1 cellular context compared by ENCODE assay signal in genomic region chr17:57832711-57833596, GRCh38.
TF ChIP-seq lines count a peak whose summit lies in the region.

No MANE protein-coding gene starts in this region.

TF ChIP-seq in HepG2, 621 proteins besides CTCF, POLR2A, EP300 and RAD21 (continued from another document and continues in another):
- TF ChIP-seq MLXIP (CRISPR knock-in tag; IDR thresholded peaks at IDR 0.05; ENCODE audit: borderline replicate concordance) (no peak), CBFB (CRISPR knock-in tag; IDR thresholded peaks at IDR 0.05) (no peak), SMAD9 (CRISPR knock-in tag; IDR thresholded peaks at IDR 0.05) (no peak), TBL1XR1 (IDR thresholded peaks at IDR 0.05; ENCODE audit: borderline replicate concordance, low read length, partially characterized antibody) (peak; percentile 40), ZNF773 (CRISPR knock-in tag; IDR thresholded peaks at IDR 0.05; ENCODE audit: borderline replicate concordance) (no peak), STAG1 (CRISPR knock-in tag; IDR thresholded peaks at IDR 0.05) (peak; percentile 82), XRCC5 (optimal IDR thresholded peaks at IDR 0.05; ENCODE audit: low read length) (peak; percentile 81), ASH2L (IDR thresholded peaks at IDR 0.05; ENCODE audit: insufficient read length, low read depth, low read length) (peak; percentile 71), ZNF775 (CRISPR knock-in tag; IDR thresholded peaks at IDR 0.05; ENCODE audit: borderline replicate concordance) (no peak), PRDM4 (CRISPR knock-in tag; IDR thresholded peaks at IDR 0.05; ENCODE audit: borderline replicate concordance) (no peak), MEIS2 (CRISPR knock-in tag; IDR thresholded peaks at IDR 0.05) (no peak), IRX3 (CRISPR knock-in tag; IDR thresholded peaks at IDR 0.05; ENCODE audit: borderline replicate concordance, low read depth) (no peak), MTF1 (CRISPR knock-in tag; IDR thresholded peaks at IDR 0.05) (no peak), SALL1 (CRISPR knock-in tag; IDR thresholded peaks at IDR 0.05) (peak; percentile 74), MAZ (IDR thresholded peaks at IDR 0.05; ENCODE audit: borderline replicate concordance, low read depth, low read length) (0 out of 2 replicates have a peak, but pooled peaks have one; percentile 40), MAZ (CRISPR knock-in tag; IDR thresholded peaks at IDR 0.05; ENCODE audit: low read depth) (no peak), TBP (CRISPR knock-in tag; IDR thresholded peaks at IDR 0.05) (no peak), ZMYM3 (CRISPR knock-in tag; IDR thresholded peaks at IDR 0.05) (0 out of 2 replicates have a peak, but pooled peaks have one; percentile 32), FOXK1 (CRISPR knock-in tag; IDR thresholded peaks at IDR 0.05; ENCODE audit: borderline replicate concordance, low read depth) (peak; percentile 73; the same call in 1 of the 2 replicates), PHF21A (CRISPR knock-in tag; IDR thresholded peaks at IDR 0.05) (no peak; the same call in 1 of the 2 replicates), SRSF4 (IDR thresholded peaks at IDR 0.05; ENCODE audit: low read depth, low read length, poor library complexity, severe bottlenecking) (no peak), ZNF7 (CRISPR knock-in tag; IDR thresholded peaks at IDR 0.05) (peak; percentile 44; the same call in 1 of the 2 replicates), ATM (IDR thresholded peaks at IDR 0.05; ENCODE audit: borderline replicate concordance) (no peak), WIZ (CRISPR knock-in tag; IDR thresholded peaks at IDR 0.05) (no peak), FOXP1 (IDR thresholded peaks at IDR 0.05) (no peak), FOXP1 (CRISPR knock-in tag; IDR thresholded peaks at IDR 0.05) (peak; percentile 9; the same call in 1 of the 2 replicates), KAT2B (IDR thresholded peaks at IDR 0.05; ENCODE audit: borderline replicate concordance, low read depth, low read length) (peak; percentile 59; the same call in 1 of the 2 replicates), ZNF318 (CRISPR knock-in tag; IDR thresholded peaks at IDR 0.05) (no peak), SMYD3 (CRISPR knock-in tag; IDR thresholded peaks at IDR 0.05) (0 out of 2 replicates have a peak, but pooled peaks have one; percentile 33), PBX2 (CRISPR knock-in tag; IDR thresholded peaks at IDR 0.05) (peak; percentile 10; the same call in 1 of the 2 replicates), HNRNPL (IDR thresholded peaks at IDR 0.05; ENCODE audit: low read depth, low read length) (no peak), UBTF (CRISPR knock-in tag; IDR thresholded peaks at IDR 0.05) (peak; percentile 62), TEAD3 (CRISPR knock-in tag; optimal IDR thresholded peaks at IDR 0.05; ENCODE audit: borderline replicate concordance) (peak; percentile 61), KDM5B (CRISPR knock-in tag; IDR thresholded peaks at IDR 0.05; ENCODE audit: borderline replicate concordance) (no peak; the same call in 1 of the 2 replicates), ERF (CRISPR knock-in tag; IDR thresholded peaks at IDR 0.05) (peak; percentile 34; the same call in 1 of the 2 replicates), HDAC1 (CRISPR knock-in tag; IDR thresholded peaks at IDR 0.05) (peak; percentile 31; the same call in 1 of the 2 replicates), MED1 (CRISPR knock-in tag; IDR thresholded peaks at IDR 0.05) (peak; percentile 43; the same call in 1 of the 2 replicates), MIER2 (CRISPR knock-in tag; IDR thresholded peaks at IDR 0.05) (peak; percentile 81), IRF2 (CRISPR knock-in tag; IDR thresholded peaks at IDR 0.05) (peak; percentile 64; the same call in 1 of the 2 replicates), TOPORS (CRISPR knock-in tag; IDR thresholded peaks at IDR 0.05) (0 out of 2 replicates have a peak, but pooled peaks have one; percentile 53), STAT6 (CRISPR knock-in tag; IDR thresholded peaks at IDR 0.05; ENCODE audit: borderline replicate concordance) (0 out of 2 replicates have a peak, but pooled peaks have one; percentile 67), MXD4 (CRISPR knock-in tag; IDR thresholded peaks at IDR 0.05) (no peak), ZKSCAN5 (CRISPR knock-in tag; IDR thresholded peaks at IDR 0.05) (no peak), ZFP37 (CRISPR knock-in tag; IDR thresholded peaks at IDR 0.05; ENCODE audit: borderline replicate concordance) (no peak)
